Comparison of ENCODE assay signal across 33 cellular contexts in genomic region chr4:41878170-41878941, GRCh38. TPM values are rescaled to one million over a fixed set of nuclear protein-coding genes. Genes with fewer than 3 reads are reported as not detected.
DNase-seq lines count a peak whose midpoint lies in the region; ATAC-seq and TF ChIP-seq lines count a peak whose summit lies in the region.
"Had no signal": no experiment of that assay in that cellular context is flagged by ENCODE, and none has a peak within 500 bp of the region (broad histone marks: within the 10 kb centered on the region; RNA-seq: fewer than 3 reads in every experiment).

No MANE protein-coding gene starts in this region.

- H3K27me3 Mint-ChIP-seq in glutamatergic neuron (ENCODE audit: unreplicated experiment): peaks cover 44% of the 10 kb centered on the region
- peaks cover 96% of the 10 kb centered on the region for H3K27me3 Mint-ChIP-seq in neural crest cell (ENCODE audit: low read depth)
- H3K27me3 Mint-ChIP-seq in activated naive CD4-positive, alpha-beta T cell treated with anti-CD3 and anti-CD28 coated beads for 36 hours (ENCODE audit: low read depth): peaks cover 80% of the 10 kb centered on the region

- peak overlapping the region in 1 of 2 experiments; percentile 58; a peak in 2 of 4 replicates for H3K4me3 ChIP-seq in SK-N-SH (ENCODE audit: low read depth in 2 of 2, low read length in 1 of 2)
- H3K4me3 ChIP-seq: breast epithelium, dorsolateral prefrontal cortex, left ventricle myocardium inferior, PC-9, prostate gland, sigmoid colon, tibial nerve had no signal

- H3K27ac ChIP-seq in SK-N-SH (ENCODE audit: low read depth in 2 of 2, low read length in 1 of 2): peak overlapping the region in 1 of 2 experiments; percentile 99; a peak in 2 of 4 replicates
- H3K27ac ChIP-seq: 22Rv1, breast epithelium, C4-2B, dorsolateral prefrontal cortex, epithelial cell of prostate, left ventricle myocardium inferior, PC-9, prostate gland, sigmoid colon, tibial nerve had no signal

- TF ChIP-seq CTCF in SK-N-SH (IDR thresholded peaks at IDR 0.05) (no peak), glutamatergic neuron (IDR thresholded peaks at IDR 0.05; ENCODE audit: partially characterized antibody, unreplicated experiment) (no peak), neural crest cell (conservative IDR thresholded peaks at IDR 0.05) (no peak)

- H3K36me3 Mint-ChIP-seq in glutamatergic neuron (ENCODE audit: unreplicated experiment): peaks cover 11% of the 10 kb centered on the region
- H3K36me3 Mint-ChIP-seq in neural crest cell (ENCODE audit: low read depth): no peaks in the 10 kb centered on the region
- no peaks in the 10 kb centered on the region for H3K36me3 Mint-ChIP-seq in activated naive CD4-positive, alpha-beta T cell treated with anti-CD3 and anti-CD28 coated beads for 36 hours (ENCODE audit: low read depth)
- H3K36me3 Mint-ChIP-seq: activated naive CD4-positive, alpha-beta T cell treated with anti-CD3 and anti-CD28 coated beads, Interleukin-2, amount 50 U/mL, for 24 hours had no signal

- no peaks in the 10 kb centered on the region for H3K9me2 ChIP-seq in SK-N-SH

- H3K36me3 ChIP-seq in SK-N-SH (replicated peaks in 1 of 2; ENCODE audit: control insufficient read depth in 1 of 2, insufficient read depth in 2 of 2, low read length in 1 of 2): no peaks in the 10 kb centered on the region
- H3K36me3 ChIP-seq: breast epithelium, left ventricle myocardium inferior, prostate gland, sigmoid colon, tibial nerve had no signal

- no peak overlapping the region for H2AFZ ChIP-seq in SK-N-SH (ENCODE audit: low read depth)
- H2AFZ ChIP-seq: PC-9 had no signal

- CTCF ChIA-PET in SK-N-SH (lab: Yijun Ruan, JAX): interaction anchor here (0.9 to 12.6 kb wide), 10 partner anchors 9 to 188 kb away, joined by 3 to 188 read pairs (median 8); partner anchors contain the start of gene PHOX2B
- CTCF ChIA-PET in activated naive CD4-positive, alpha-beta T cell treated with anti-CD3 and anti-CD28 coated beads for 36 hours (lab: Charles Lee): interaction anchor here (1.3 kb wide), 1 partner anchor 13 kb away, joined by 3 read pairs; no protein-coding TSS in a partner anchor

- POLR2A ChIA-PET in SK-N-SH (lab: Yijun Ruan, JAX): interaction anchor here (0.6 to 16.3 kb wide), 9 partner anchors 16 to 622 kb away, joined by 3 to 524 read pairs (median 10); partner anchors contain the start of genes PHOX2B and UCHL1

- WGBS in SK-N-SH (ENCODE audit: low lambda C conversion rate): 64% methylated on average over 29 of the region's 40 CpGs

- H3K4me3 Mint-ChIP-seq in glutamatergic neuron (ENCODE audit: unreplicated experiment) (peak overlapping the region; percentile 86), neural crest cell (peak overlapping the region; percentile 66)
- H3K4me3 Mint-ChIP-seq in activated naive CD4-positive, alpha-beta T cell treated with anti-CD3 and anti-CD28 coated beads for 36 hours: no peak overlapping the region
- H3K4me3 Mint-ChIP-seq: activated CD8-positive, alpha-beta T cell treated with anti-CD3 and anti-CD28 coated beads, Interleukin-2, amount 10 ng/mL, durations not matched to agents 7 days and 5 days; activated naive CD4-positive, alpha-beta T cell treated with anti-CD3 and anti-CD28 coated beads, Interleukin-2, amount 50 U/mL, for 24 hours; T-helper 2 cell treated with Interferon-gamma antibody and Interleukin-4, amounts not matched to agents 5 μg/mL and 100 μg/mL, for 36 hours had no signal

- TF ChIP-seq RAD21 in SK-N-SH (IDR thresholded peaks at IDR 0.05; ENCODE audit: low read length): no peak

- H3F3A ChIP-seq in SK-N-SH (replicated peaks; ENCODE audit: insufficient read depth): no peaks in the 10 kb centered on the region

- DNase-seq in SK-N-SH (peak; percentile 62), glutamatergic neuron (no peak), neural crest cell (ENCODE audit: low read depth, low spot score) (no peak), NCI-H446 (lab: John Stamatoyannopoulos, UW) (no peak), NCI-H2107 (lab: John Stamatoyannopoulos, UW) (no peak), RPMI8226 (no peak)
- DNase-seq in activated naive CD4-positive, alpha-beta T cell treated with anti-CD3 and anti-CD28 coated beads for 36 hours: no peak
- DNase-seq: activated CD4-positive, alpha-beta T cell treated with anti-CD3 and anti-CD28 coated beads for 4 hours; activated CD8-positive, alpha-beta T cell treated with anti-CD3 and anti-CD28 coated beads, Interleukin-2, amount 10 ng/mL, durations not matched to agents 7 days and 5 days; Caco-2; DMS79; dorsolateral prefrontal cortex; hypothalamus; IMR-90; islet precursor cell; left ventricle myocardium inferior; mesenchymal stem cell; NCI-H1436; NCI-H2081; NCI-H226; PC-9; Right ventricle myocardium superior; sigmoid colon; stimulated activated CD4-positive, alpha-beta T cell treated with anti-CD3 and anti-CD28 coated beads, Interleukin-4, amount 100 ng/mL, for 4 hours had no signal

- no peaks in the 10 kb centered on the region for H4K20me1 ChIP-seq in SK-N-SH (ENCODE audit: insufficient read depth)

- peaks cover 58% of the 10 kb centered on the region for H3K27me3 ChIP-seq in SK-N-SH (ENCODE audit: insufficient read depth)

- H3K4me2 ChIP-seq in SK-N-SH: no peak overlapping the region
- H3K4me2 ChIP-seq: PC-9 had no signal

- H3K79me2 ChIP-seq in SK-N-SH (ENCODE audit: insufficient read depth): no peaks in the 10 kb centered on the region

- no peak for TF ChIP-seq EP300 in SK-N-SH (IDR thresholded peaks at IDR 0.05; ENCODE audit: borderline replicate concordance in 1 of 2, low read depth in 1 of 2, low read length in 1 of 2)

- H3K27ac Mint-ChIP-seq in glutamatergic neuron (ENCODE audit: unreplicated experiment) (peak overlapping the region; percentile 84), neural crest cell (ENCODE audit: unreplicated experiment) (peak overlapping the region; percentile 16)
- H3K27ac Mint-ChIP-seq in activated naive CD4-positive, alpha-beta T cell treated with anti-CD3 and anti-CD28 coated beads for 36 hours: no peak overlapping the region
- H3K27ac Mint-ChIP-seq: activated CD8-positive, alpha-beta T cell treated with anti-CD3 and anti-CD28 coated beads, Interleukin-2, amount 10 ng/mL, durations not matched to agents 7 days and 5 days; activated naive CD4-positive, alpha-beta T cell treated with anti-CD3 and anti-CD28 coated beads, Interleukin-2, amount 50 U/mL, for 24 hours; T-helper 2 cell treated with Interferon-gamma antibody and Interleukin-4, amounts not matched to agents 5 μg/mL and 100 μg/mL, for 36 hours had no signal

- intact Hi-C loops in activated naive CD4-positive, alpha-beta T cell treated with anti-CD3 and anti-CD28 coated beads for 36 hours (cut with micrococcal nuclease): no loop called here

- no peaks in the 10 kb centered on the region for H3K9me3 ChIP-seq in SK-N-SH
- H3K9me3 ChIP-seq: breast epithelium, Caco-2, left ventricle myocardium inferior, prostate gland, sigmoid colon, tibial nerve had no signal

- H3K4me1 ChIP-seq in SK-N-SH (ENCODE audit: control insufficient read depth in 1 of 2, insufficient read depth in 2 of 2, low read depth in 1 of 2, low read length in 1 of 2): peaks cover 0 to 46% of the 10 kb centered on the region in 2 experiments; a peak in 3 of 4 replicates
- H3K4me1 ChIP-seq: Caco-2 had no signal

- ATAC-seq in SK-N-SH treated with all-trans-retinoic acid at 6 μM for 48 hours: no peak
- ATAC-seq: activated CD8-positive, alpha-beta T cell treated with anti-CD3 and anti-CD28 coated beads, Interleukin-2, amount 10 ng/mL, durations not matched to agents 7 days and 5 days had no signal

- H3K9me3 Mint-ChIP-seq in glutamatergic neuron (ENCODE audit: unreplicated experiment) (peaks cover 32% of the 10 kb centered on the region), neural crest cell (no peaks in the 10 kb centered on the region)
- no peaks in the 10 kb centered on the region for H3K9me3 Mint-ChIP-seq in activated naive CD4-positive, alpha-beta T cell treated with anti-CD3 and anti-CD28 coated beads for 36 hours
- H3K9me3 Mint-ChIP-seq: activated naive CD4-positive, alpha-beta T cell treated with anti-CD3 and anti-CD28 coated beads, Interleukin-2, amount 50 U/mL, for 24 hours; T-helper 2 cell treated with Interferon-gamma antibody and Interleukin-4, amounts not matched to agents 5 μg/mL and 100 μg/mL, for 36 hours had no signal

- H3K4me1 Mint-ChIP-seq in glutamatergic neuron (ENCODE audit: low read depth, unreplicated experiment): peaks cover 38% of the 10 kb centered on the region
- H3K4me1 Mint-ChIP-seq in neural crest cell: peaks cover 64% of the 10 kb centered on the region
- H3K4me1 Mint-ChIP-seq in activated naive CD4-positive, alpha-beta T cell treated with anti-CD3 and anti-CD28 coated beads for 36 hours (ENCODE audit: low read depth): peaks cover 21% of the 10 kb centered on the region

- H3K9ac ChIP-seq in SK-N-SH: no peak overlapping the region

TF ChIP-seq in SK-N-SH, 30 proteins besides CTCF, POLR2A, EP300 and RAD21 (continues in another document):
- TF ChIP-seq SMC3 (IDR thresholded peaks at IDR 0.05; ENCODE audit: low read depth, low read length) (no peak), FOSL2 (IDR thresholded peaks at IDR 0.05; ENCODE audit: borderline replicate concordance, low read depth) (no peak), MXI1 (IDR thresholded peaks at IDR 0.05; ENCODE audit: low read depth, low read length) (no peak)

TF ChIP-seq in SK-N-SH treated with all-trans-retinoic acid at 6 μM for 48 hours, 23 proteins besides CTCF, POLR2A, EP300 and RAD21 (continues in another document):
- no peak for TF ChIP-seq GLIS3 (CRISPR knock-in tag; IDR thresholded peaks at IDR 0.05)
- TF ChIP-seq ISL1 (CRISPR knock-in tag; IDR thresholded peaks at IDR 0.05): no peak
- TF ChIP-seq CSDC2 (CRISPR knock-in tag; IDR thresholded peaks at IDR 0.05): no peak
- no peak for TF ChIP-seq TCF4 (CRISPR knock-in tag; IDR thresholded peaks at IDR 0.05; ENCODE audit: borderline replicate concordance)
- no peak for TF ChIP-seq TOX (CRISPR knock-in tag; IDR thresholded peaks at IDR 0.05; ENCODE audit: borderline replicate concordance)
- no peak for TF ChIP-seq ARNTL (CRISPR knock-in tag; IDR thresholded peaks at IDR 0.05; ENCODE audit: borderline replicate concordance, low read depth)

RNA-seq across cellular contexts. Expression of gene TMEM33, which starts 56.9 kb away (rescaled TPM):
- 31.2 and 43.2 TPM in 2 replicates for polyA plus RNA-seq in SK-N-SH (2012; rRNA removed)
- polyA plus RNA-seq in SK-N-SH (2012; cell fraction: cytosol; rRNA removed): 32.0 and 35.2 TPM in 2 replicates
- polyA plus RNA-seq in SK-N-SH (2012; cell fraction: nucleus; rRNA removed): 24.7 and 28.2 TPM in 2 replicates
- 88.8 TPM for total RNA-seq in glutamatergic neuron (ENCODE audit: unreplicated experiment)
- 73.9 and 74.7 TPM in 2 replicates for total RNA-seq in neural crest cell
- 10 to 100 TPM; 33.9 to 34.6 TPM for total RNA-seq in activated naive CD4-positive, alpha-beta T cell treated with anti-CD3 and anti-CD28 coated beads for 36 hours
